8 cellular contexts compared by ENCODE assay signal in the genomic region with DNA sequence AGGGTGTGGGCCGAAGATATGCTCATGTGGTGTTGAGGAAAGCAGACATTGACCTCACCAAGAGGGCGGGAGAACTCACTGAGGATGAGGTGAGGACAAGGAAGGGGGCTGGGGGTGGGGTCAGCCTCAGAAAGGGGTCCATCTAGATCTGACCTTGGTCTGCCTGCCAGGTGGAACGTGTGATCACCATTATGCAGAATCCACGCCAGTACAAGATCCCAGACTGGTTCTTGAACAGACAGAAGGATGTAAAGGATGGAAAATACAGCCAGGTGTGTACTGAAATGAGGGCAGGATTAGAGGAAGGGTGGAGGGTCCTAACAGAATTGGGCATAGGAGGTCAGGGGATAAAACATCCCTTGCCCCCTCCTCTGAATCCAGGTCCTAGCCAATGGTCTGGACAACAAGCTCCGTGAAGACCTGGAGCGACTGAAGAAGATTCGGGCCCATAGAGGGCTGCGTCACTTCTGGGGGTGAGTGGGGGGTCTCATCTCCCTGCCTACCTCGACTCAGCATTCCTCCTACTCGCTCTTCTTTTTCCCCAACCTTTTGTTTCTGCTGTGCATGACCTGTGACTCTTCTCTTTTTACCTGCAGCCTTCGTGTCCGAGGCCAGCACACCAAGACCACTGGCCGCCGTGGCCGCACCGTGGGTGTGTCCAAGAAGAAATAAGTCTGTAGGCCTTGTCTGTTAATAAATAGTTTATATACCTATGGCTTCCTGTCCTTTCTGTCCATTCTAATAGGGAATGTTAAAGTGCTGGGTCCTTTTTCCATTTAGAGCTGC. TPM values are rescaled to one million over a fixed set of nuclear protein-coding genes. Genes with fewer than 3 reads are reported as not detected.
DNase-seq lines count a peak whose midpoint lies in the region; FAIRE-seq and TF ChIP-seq lines count a peak whose summit lies in the region.
"Not testable (repeated sequence)": the region's sequence is repeated elsewhere in the genome, so short reads cannot be mapped to it uniquely, and the experiment has no call there.

No MANE protein-coding gene starts in this region.

- peak overlapping the region; percentile 97 for H3K4me2 ChIP-seq in endothelial cell of umbilical vein (ENCODE audit: insufficient read depth, low read length)
- peak overlapping the region; percentile 99 for H3K4me2 ChIP-seq in osteoblast (ENCODE audit: insufficient read depth, low read length)

- BruUV-seq in endothelial cell of umbilical vein (replicated peaks; lab: Mats Ljungman, UMichigan): not testable (repeated sequence)

- H3K9me3 Mint-ChIP-seq in CD8-positive, alpha-beta memory T cell; IgD-negative memory B cell; T-helper 2 cell treated with Interferon-gamma antibody and Interleukin-4, amounts not matched to agents 5 μg/mL and 100 μg/mL, for 36 hours: not testable (repeated sequence)

- not testable (repeated sequence) for FAIRE-seq in endothelial cell of umbilical vein (lab: Jason Lieb, UNC)

- not testable (repeated sequence) for H4K20me1 ChIP-seq in endothelial cell of umbilical vein (replicated peaks; ENCODE audit: control insufficient read depth, extremely low read depth, insufficient read depth, low read length)
- peaks cover 55% of the 10 kb centered on the region for H4K20me1 ChIP-seq in osteoblast (ENCODE audit: insufficient read depth, low read length)

- DNase-seq in CD8-positive, alpha-beta memory T cell; T-helper 2 cell treated with Interferon-gamma antibody and Interleukin-4, amounts not matched to agents 5 μg/mL and 100 μg/mL, for 36 hours (ENCODE audit: low spot score); adrenal gland; endothelial cell of umbilical vein (ENCODE audit: low read depth, low spot score); testis: not testable (repeated sequence)
- peak; percentile 31 for DNase-seq in osteoblast (ENCODE audit: insufficient read length, low spot score, missing footprints)

- not testable (repeated sequence) for TF ChIP-seq CTCF in adrenal gland (IDR thresholded peaks at IDR 0.05); endothelial cell of umbilical vein (IDR thresholded peaks at IDR 0.05; ENCODE audit: extremely low read depth in 1 of 2, insufficient read depth in 1 of 2, low read depth in 1 of 2, low read length in 2 of 2); osteoblast (IDR thresholded peaks at IDR 0.05; ENCODE audit: extremely low read depth, low read depth, low read length); testis (IDR thresholded peaks at IDR 0.05)

- dilution Hi-C loops in endothelial cell of umbilical vein (cut with MboI; ENCODE audit: extremely low pct_ligation_motif_present, low sequenced_read_pairs): not testable (repeated sequence)

- not testable (repeated sequence) for H2AFZ ChIP-seq in endothelial cell of umbilical vein (ENCODE audit: low read depth, low read length); osteoblast (ENCODE audit: low read length)

- POLR2A ChIA-PET in CD8-positive, alpha-beta memory T cell (lab: Charles Lee): interaction anchor here (1.0 to 2.8 kb wide), 7 partner anchors 11 to 202 kb away, joined by 3 to 41 read pairs (median 17); partner anchors contain the start of genes HLA-DPA1, PFDN6, RGL2 and WDR46
- POLR2A ChIA-PET in endothelial cell of umbilical vein (lab: Charles Lee): interaction anchor here (0.6 kb wide), 1 partner anchor 35 kb away, joined by 5 read pairs; no protein-coding TSS in a partner anchor

- peak overlapping the region; percentile 80 for H3K4me3 ChIP-seq in CD8-positive, alpha-beta memory T cell (ENCODE audit: low read length)
- peak overlapping the region in 1 of 4 donors; percentile 93 for H3K4me3 ChIP-seq in adrenal gland
- peak overlapping the region in 1 of 3 experiments; percentile 26 for H3K4me3 ChIP-seq in endothelial cell of umbilical vein (replicated peaks in 1 of 3; ENCODE audit: insufficient read depth in 1 of 3, low read depth in 1 of 3, low read length in 3 of 3)
- peak overlapping the region; percentile 67 for H3K4me3 ChIP-seq in osteoblast (ENCODE audit: insufficient read depth, low read length)
- H3K4me3 ChIP-seq in testis: not testable (repeated sequence)

- WGBS in adrenal gland, 4 donors: 77 to 81% (median 79%) methylated on average over 16 of the region's 16 CpGs
- WGBS in testis, 2 donors: 62 to 72% methylated on average over 16 of the region's 16 CpGs

- not testable (repeated sequence) for H3K9me3 ChIP-seq in CD8-positive, alpha-beta memory T cell (ENCODE audit: low read length); adrenal gland (replicated peaks in 1 of 3); endothelial cell of umbilical vein (replicated peaks; ENCODE audit: control insufficient read depth, insufficient read depth, low read length); osteoblast (ENCODE audit: low read depth, low read length); testis

- H3K4me3 Mint-ChIP-seq in CD8-positive, alpha-beta memory T cell: peak overlapping the region; percentile 83 to 98 (median 87)
- H3K4me3 Mint-ChIP-seq in IgD-negative memory B cell: peak overlapping the region; percentile 89 to 99 (median 94)
- H3K4me3 Mint-ChIP-seq in T-helper 2 cell treated with Interferon-gamma antibody and Interleukin-4, amounts not matched to agents 5 μg/mL and 100 μg/mL, for 36 hours: peak overlapping the region; percentile 100

- peaks cover 24% of the 10 kb centered on the region for H3K36me3 ChIP-seq in CD8-positive, alpha-beta memory T cell (ENCODE audit: insufficient read depth, low read length)
- H3K36me3 ChIP-seq in adrenal gland (replicated peaks in 1 of 2) (peaks cover 0 to 52% of the 10 kb centered on the region in 2 donors), endothelial cell of umbilical vein (ENCODE audit: control insufficient read depth in 2 of 2, extremely low read depth in 1 of 2, insufficient read depth in 2 of 2, low read length in 2 of 2) (peaks cover 8 to 35% of the 10 kb centered on the region in 2 experiments), osteoblast (ENCODE audit: insufficient read depth, low read length) (peaks cover 69% of the 10 kb centered on the region)
- H3K36me3 ChIP-seq in testis (ENCODE audit: low read depth, missing control alignments): not testable (repeated sequence)

- CTCF ChIA-PET in CD8-positive, alpha-beta memory T cell (lab: Charles Lee): interaction anchor here (0.6 to 3.8 kb wide), 7 partner anchors 13 to 1834 kb away, joined by 3 to 38 read pairs (median 11); partner anchors contain the start of genes PFDN6, RGL2 and WDR46
- CTCF ChIA-PET in endothelial cell of umbilical vein (lab: Charles Lee): interaction anchor here (4.0 kb wide), 1 partner anchor 23 kb away, joined by 39 read pairs; the partner anchor contains the start of gene RGL2

- H3K9me1 ChIP-seq in endothelial cell of umbilical vein (replicated peaks; ENCODE audit: control insufficient read depth, extremely low read depth, insufficient read depth, low read length): not testable (repeated sequence)

- peak overlapping the region; percentile 68 for H3K27ac ChIP-seq in CD8-positive, alpha-beta memory T cell (ENCODE audit: low read depth, low read length)
- H3K27ac ChIP-seq in adrenal gland (peak overlapping the region in 4 of 5 donors; percentile 27 to 99 (median 84)), layer of hippocampus (ENCODE audit: low read depth, low read length) (peak overlapping the region; percentile 88), testis (peak overlapping the region; percentile 79 to 87)
- H3K27ac ChIP-seq in endothelial cell of umbilical vein (ENCODE audit: insufficient read depth, low read depth, low read length); osteoblast (ENCODE audit: low read depth, low read length): not testable (repeated sequence)

- peaks cover 0 to 90% (median 12%) of the 10 kb centered on the region in 3 donors for H3K36me3 Mint-ChIP-seq in CD8-positive, alpha-beta memory T cell
- not testable (repeated sequence) for H3K36me3 Mint-ChIP-seq in IgD-negative memory B cell
- H3K36me3 Mint-ChIP-seq in T-helper 2 cell treated with Interferon-gamma antibody and Interleukin-4, amounts not matched to agents 5 μg/mL and 100 μg/mL, for 36 hours (ENCODE audit: low read depth): peaks cover 66% of the 10 kb centered on the region

- H3K27me3 ChIP-seq in CD8-positive, alpha-beta memory T cell (ENCODE audit: insufficient read depth, low read length, poor library complexity, severe bottlenecking); adrenal gland; endothelial cell of umbilical vein (ENCODE audit: control insufficient read depth in 2 of 2, insufficient read depth in 2 of 2, low read length in 2 of 2); layer of hippocampus (ENCODE audit: control insufficient read depth, insufficient read depth, low read length); osteoblast (ENCODE audit: insufficient read depth, low read length); testis: not testable (repeated sequence)

- H3K27me3 Mint-ChIP-seq in CD8-positive, alpha-beta memory T cell; IgD-negative memory B cell; T-helper 2 cell treated with Interferon-gamma antibody and Interleukin-4, amounts not matched to agents 5 μg/mL and 100 μg/mL, for 36 hours (ENCODE audit: low read depth): not testable (repeated sequence)

- H3K4me1 ChIP-seq in CD8-positive, alpha-beta memory T cell (ENCODE audit: insufficient read depth, low read length): peaks cover 59% of the 10 kb centered on the region
- H3K4me1 ChIP-seq in adrenal gland (replicated peaks in 1 of 2): peaks cover 22 to 52% of the 10 kb centered on the region in 2 donors
- peaks cover 45% of the 10 kb centered on the region for H3K4me1 ChIP-seq in endothelial cell of umbilical vein (ENCODE audit: control insufficient read depth, extremely low read depth, insufficient read depth, low read length)
- peaks cover 45% of the 10 kb centered on the region for H3K4me1 ChIP-seq in osteoblast (ENCODE audit: insufficient read depth, low read length)
- H3K4me1 ChIP-seq in testis: peaks cover 27% of the 10 kb centered on the region

- H3K9ac ChIP-seq in endothelial cell of umbilical vein (replicated peaks; ENCODE audit: extremely low read depth, insufficient read depth, low read length): not testable (repeated sequence)

- intact Hi-C loops in adrenal gland (cut with DNase I); testis (cut with DNase I; ENCODE audit: low total_unique reads): not testable (repeated sequence)
- intact Hi-C loops in endothelial cell of umbilical vein (cut with micrococcal nuclease): loop anchor here (2.0 kb wide), 1 partner anchor 37 kb away; no protein-coding TSS in a partner anchor

- peaks cover 64 to 95% (median 84%) of the 10 kb centered on the region in 3 donors for H3K4me1 Mint-ChIP-seq in CD8-positive, alpha-beta memory T cell
- H3K4me1 Mint-ChIP-seq in IgD-negative memory B cell: peaks cover 42 to 55% (median 47%) of the 10 kb centered on the region in 3 donors
- H3K4me1 Mint-ChIP-seq in T-helper 2 cell treated with Interferon-gamma antibody and Interleukin-4, amounts not matched to agents 5 μg/mL and 100 μg/mL, for 36 hours (ENCODE audit: low read depth): peaks cover 47% of the 10 kb centered on the region

- H3K79me2 ChIP-seq in endothelial cell of umbilical vein (ENCODE audit: control insufficient read depth, insufficient read depth, low read length) (peaks cover 43% of the 10 kb centered on the region), osteoblast (ENCODE audit: insufficient read depth, low read length) (peaks cover 46% of the 10 kb centered on the region)

- TF ChIP-seq POLR2A in adrenal gland (IDR thresholded peaks at IDR 0.05); endothelial cell of umbilical vein (IDR thresholded peaks at IDR 0.05; ENCODE audit: low read depth, low read length); testis (IDR thresholded peaks at IDR 0.05): not testable (repeated sequence)

- H3K27ac Mint-ChIP-seq in CD8-positive, alpha-beta memory T cell: peak overlapping the region; percentile 16 to 99 (median 94)
- peak overlapping the region; percentile 85 to 99 (median 92) for H3K27ac Mint-ChIP-seq in IgD-negative memory B cell
- peak overlapping the region; percentile 88 for H3K27ac Mint-ChIP-seq in T-helper 2 cell treated with Interferon-gamma antibody and Interleukin-4, amounts not matched to agents 5 μg/mL and 100 μg/mL, for 36 hours

RNA-seq across cellular contexts. Expression of gene B3GALT4, which starts 0.9 kb away (rescaled TPM):
- total RNA-seq in CD8-positive, alpha-beta memory T cell: 1 to 10 TPM; 6.1 to 7.0 TPM
- polyA plus RNA-seq in CD8-positive, alpha-beta memory T cell: 35.3 TPM
- polyA plus RNA-seq in IgD-negative memory B cell (35.4 TPM), adrenal gland (10 to 100 TPM in 2 of 3 donors, 1 to 10 TPM in 1; 2.6 to 11.4 (median 11.0) TPM), endothelial cell of umbilical vein (5.6 and 7.6 TPM in 2 replicates), testis (ENCODE audit: insufficient read depth, low read depth, low replicate concordance) (55.4 TPM)
- total RNA-seq in adrenal gland (10 to 100 TPM in 7 of 8 donors, 1 to 10 TPM in 1; 8.5 to 23.7 (median 16.3) TPM), endothelial cell of umbilical vein (4.1 and 4.5 TPM in 2 replicates), osteoblast (3.8 and 4.3 TPM in 2 replicates), testis (10 to 100 TPM; 18.0 to 18.3 TPM)
- 2.6 and 4.7 TPM in 2 replicates for polyA plus RNA-seq in endothelial cell of umbilical vein (2011; cell fraction: cytosol; rRNA removed)
- polyA plus RNA-seq in endothelial cell of umbilical vein (2011; cell fraction: nucleus; rRNA removed): 1.5 and 2.0 TPM in 2 replicates
- 1.3 and 1.5 TPM in 2 replicates for polyA plus RNA-seq in endothelial cell of umbilical vein (2012)
- 4.4 and 5.1 TPM in 2 replicates for polyA minus RNA-seq in endothelial cell of umbilical vein
- 1.8 TPM for polyA minus RNA-seq in endothelial cell of umbilical vein (2011; cell fraction: cytosol; rRNA and poly(A)+ RNA removed)
- polyA minus RNA-seq in endothelial cell of umbilical vein (2011; cell fraction: nucleus; rRNA and poly(A)+ RNA removed): 3.4 and 4.7 TPM in 2 replicates

RNA-seq across cellular contexts. Expression of gene RPS18, which starts 4.1 kb away (rescaled TPM):
- total RNA-seq in CD8-positive, alpha-beta memory T cell: 1,000 to 10,000 TPM; 3,797 to 3,852 TPM
- polyA plus RNA-seq in CD8-positive, alpha-beta memory T cell: 7,106 TPM
- 9,150 TPM for polyA plus RNA-seq in IgD-negative memory B cell
- total RNA-seq in adrenal gland: 1,000 to 10,000 TPM; 1,323 to 2,333 (median 2,032) TPM
- polyA plus RNA-seq in adrenal gland: 1,000 to 10,000 TPM; 1,797 to 8,448 (median 4,417) TPM
- 2,193 and 2,336 TPM in 2 replicates for total RNA-seq in endothelial cell of umbilical vein
- polyA plus RNA-seq in endothelial cell of umbilical vein: 4,861 and 5,541 TPM in 2 replicates
- polyA plus RNA-seq in endothelial cell of umbilical vein (2011; cell fraction: cytosol; rRNA removed): 7,007 and 7,014 TPM in 2 replicates
- 1,795 and 1,961 TPM in 2 replicates for polyA plus RNA-seq in endothelial cell of umbilical vein (2011; cell fraction: nucleus; rRNA removed)
- 4,512 and 4,549 TPM in 2 replicates for polyA plus RNA-seq in endothelial cell of umbilical vein (2012)
- 1,989 and 2,282 TPM in 2 replicates for polyA minus RNA-seq in endothelial cell of umbilical vein
- polyA minus RNA-seq in endothelial cell of umbilical vein (2011; cell fraction: cytosol; rRNA and poly(A)+ RNA removed): 1,001 TPM
- 146 and 178 TPM in 2 replicates for polyA minus RNA-seq in endothelial cell of umbilical vein (2011; cell fraction: nucleus; rRNA and poly(A)+ RNA removed)
- total RNA-seq in osteoblast: 1,994 and 2,278 TPM in 2 replicates
- total RNA-seq in testis: 1,000 to 10,000 TPM in 1 of 2 donors, 100 to 1,000 TPM in 1; 685 to 1,953 TPM
- polyA plus RNA-seq in testis (ENCODE audit: insufficient read depth, low read depth, low replicate concordance): 2,185 TPM

RNA-seq across cellular contexts. Expression of gene VPS52, which starts 4.3 kb away (rescaled TPM):
- 10 to 100 TPM; 57.2 to 58.5 TPM for total RNA-seq in CD8-positive, alpha-beta memory T cell
- 13.4 TPM for polyA plus RNA-seq in CD8-positive, alpha-beta memory T cell
- polyA plus RNA-seq in IgD-negative memory B cell: 18.4 TPM
- 10 to 100 TPM; 21.9 to 87.0 (median 63.5) TPM for total RNA-seq in adrenal gland
- 100 to 1,000 TPM in 2 of 3 donors, 10 to 100 TPM in 1; 59.9 to 115 (median 106) TPM for polyA plus RNA-seq in adrenal gland
- total RNA-seq in endothelial cell of umbilical vein: 43.8 and 49.2 TPM in 2 replicates
- 112 and 132 TPM in 2 replicates for polyA plus RNA-seq in endothelial cell of umbilical vein
- polyA plus RNA-seq in endothelial cell of umbilical vein (2011; cell fraction: cytosol; rRNA removed): 46.6 and 50.0 TPM in 2 replicates
- 401 and 420 TPM in 2 replicates for polyA plus RNA-seq in endothelial cell of umbilical vein (2011; cell fraction: nucleus; rRNA removed)
- 25.9 and 35.2 TPM in 2 replicates for polyA plus RNA-seq in endothelial cell of umbilical vein (2012)
- polyA minus RNA-seq in endothelial cell of umbilical vein: 161 and 169 TPM in 2 replicates
- polyA minus RNA-seq in endothelial cell of umbilical vein (2011; cell fraction: cytosol; rRNA and poly(A)+ RNA removed): 36.9 TPM
- 105 and 144 TPM in 2 replicates for polyA minus RNA-seq in endothelial cell of umbilical vein (2011; cell fraction: nucleus; rRNA and poly(A)+ RNA removed)
- 41.3 and 42.7 TPM in 2 replicates for total RNA-seq in osteoblast
- total RNA-seq in testis: 10 to 100 TPM; 71.0 to 85.0 TPM
- 87.1 TPM for polyA plus RNA-seq in testis (ENCODE audit: insufficient read depth, low read depth, low replicate concordance)

RNA-seq across cellular contexts. Expression of gene WDR46, which starts 13.1 kb away (rescaled TPM):
- 100 to 1,000 TPM; 112 to 117 TPM for total RNA-seq in CD8-positive, alpha-beta memory T cell
- 76.0 TPM for polyA plus RNA-seq in CD8-positive, alpha-beta memory T cell
- polyA plus RNA-seq in IgD-negative memory B cell (68.7 TPM), adrenal gland (100 to 1,000 TPM in 2 of 3 donors, 10 to 100 TPM in 1; 48.7 to 139 (median 104) TPM), endothelial cell of umbilical vein (53.9 and 61.4 TPM in 2 replicates), testis (ENCODE audit: insufficient read depth, low read depth, low replicate concordance) (61.6 TPM)
- total RNA-seq in adrenal gland (100 to 1,000 TPM in 1 of 8 donors, 10 to 100 TPM in 7; 44.0 to 117 (median 50.2) TPM), endothelial cell of umbilical vein (66.9 and 71.2 TPM in 2 replicates), osteoblast (85.7 and 86.9 TPM in 2 replicates), testis (10 to 100 TPM; 63.2 to 71.2 TPM)
- polyA plus RNA-seq in endothelial cell of umbilical vein (2011; cell fraction: cytosol; rRNA removed): 48.5 and 53.8 TPM in 2 replicates
- polyA plus RNA-seq in endothelial cell of umbilical vein (2011; cell fraction: nucleus; rRNA removed): 142 and 147 TPM in 2 replicates
- polyA plus RNA-seq in endothelial cell of umbilical vein (2012): 45.7 and 54.4 TPM in 2 replicates
- 67.6 and 70.8 TPM in 2 replicates for polyA minus RNA-seq in endothelial cell of umbilical vein
- 59.2 TPM for polyA minus RNA-seq in endothelial cell of umbilical vein (2011; cell fraction: cytosol; rRNA and poly(A)+ RNA removed)
- polyA minus RNA-seq in endothelial cell of umbilical vein (2011; cell fraction: nucleus; rRNA and poly(A)+ RNA removed): 36.8 and 37.1 TPM in 2 replicates

RNA-seq across cellular contexts. Expression of gene PFDN6, which starts 13.4 kb away (rescaled TPM):
- total RNA-seq in CD8-positive, alpha-beta memory T cell: 100 to 1,000 TPM; 118 to 119 TPM
- polyA plus RNA-seq in CD8-positive, alpha-beta memory T cell: 37.4 TPM
- 49.3 TPM for polyA plus RNA-seq in IgD-negative memory B cell
- total RNA-seq in adrenal gland: 100 to 1,000 TPM in 1 of 8 donors, 10 to 100 TPM in 6, 1 to 10 TPM in 1; 6.8 to 137 (median 45.7) TPM
- 100 to 1,000 TPM; 180 to 830 (median 713) TPM for polyA plus RNA-seq in adrenal gland
- total RNA-seq in endothelial cell of umbilical vein: 52.3 and 63.5 TPM in 2 replicates
- 27.5 and 31.0 TPM in 2 replicates for polyA plus RNA-seq in endothelial cell of umbilical vein
- polyA plus RNA-seq in endothelial cell of umbilical vein (2011; cell fraction: cytosol; rRNA removed): 51.3 and 61.3 TPM in 2 replicates
- 35.2 and 48.3 TPM in 2 replicates for polyA plus RNA-seq in endothelial cell of umbilical vein (2011; cell fraction: nucleus; rRNA removed)
- polyA plus RNA-seq in endothelial cell of umbilical vein (2012): 85.6 and 86.7 TPM in 2 replicates
- 20.6 and 22.2 TPM in 2 replicates for polyA minus RNA-seq in endothelial cell of umbilical vein
- polyA minus RNA-seq in endothelial cell of umbilical vein (2011; cell fraction: cytosol; rRNA and poly(A)+ RNA removed): 13.7 TPM
- 9.4 and 17.9 TPM in 2 replicates for polyA minus RNA-seq in endothelial cell of umbilical vein (2011; cell fraction: nucleus; rRNA and poly(A)+ RNA removed)
- 14.1 and 15.9 TPM in 2 replicates for total RNA-seq in osteoblast
- 10 to 100 TPM; 45.5 to 56.2 TPM for total RNA-seq in testis
- 123 TPM for polyA plus RNA-seq in testis (ENCODE audit: insufficient read depth, low read depth, low replicate concordance)
